1 cellular context compared by ENCODE assay signal in the genomic region with DNA sequence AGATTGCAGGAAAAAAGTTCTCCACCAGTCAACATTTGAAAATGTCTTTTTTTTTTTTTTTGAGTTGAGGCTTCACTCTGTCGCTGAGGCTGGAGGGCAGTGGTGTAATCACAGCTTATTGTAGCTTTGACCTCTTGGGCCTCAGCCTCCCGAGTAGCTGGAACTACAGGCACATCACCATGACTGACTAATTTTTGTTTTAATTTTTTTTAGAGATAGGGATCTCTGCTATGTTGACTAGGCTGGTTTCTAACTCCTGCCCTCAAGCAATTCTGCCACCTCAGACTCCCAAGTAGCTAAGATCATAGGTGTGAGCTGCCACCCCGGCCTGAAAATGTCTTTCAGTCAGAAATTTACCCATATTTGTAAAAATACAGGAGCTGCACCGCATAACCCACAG.
TF ChIP-seq lines count a peak whose summit lies in the region.

No MANE protein-coding gene starts in this region.

TF ChIP-seq in IMR-90, 13 proteins besides CTCF, POLR2A, EP300 and RAD21:
- TF ChIP-seq BHLHE40 (IDR thresholded peaks at IDR 0.05; ENCODE audit: low read depth, low read length) (no peak), RCOR1 (IDR thresholded peaks at IDR 0.05; ENCODE audit: insufficient replicate concordance, low read length) (no peak), NFE2L2 (IDR thresholded peaks at IDR 0.05; ENCODE audit: low read depth, low read length) (no peak), MXI1 (IDR thresholded peaks at IDR 0.05; ENCODE audit: borderline replicate concordance, low read depth, low read length) (no peak), MAZ (IDR thresholded peaks at IDR 0.05; ENCODE audit: borderline replicate concordance, low read depth, low read length) (no peak)
- TF ChIP-seq, protein P1, sequence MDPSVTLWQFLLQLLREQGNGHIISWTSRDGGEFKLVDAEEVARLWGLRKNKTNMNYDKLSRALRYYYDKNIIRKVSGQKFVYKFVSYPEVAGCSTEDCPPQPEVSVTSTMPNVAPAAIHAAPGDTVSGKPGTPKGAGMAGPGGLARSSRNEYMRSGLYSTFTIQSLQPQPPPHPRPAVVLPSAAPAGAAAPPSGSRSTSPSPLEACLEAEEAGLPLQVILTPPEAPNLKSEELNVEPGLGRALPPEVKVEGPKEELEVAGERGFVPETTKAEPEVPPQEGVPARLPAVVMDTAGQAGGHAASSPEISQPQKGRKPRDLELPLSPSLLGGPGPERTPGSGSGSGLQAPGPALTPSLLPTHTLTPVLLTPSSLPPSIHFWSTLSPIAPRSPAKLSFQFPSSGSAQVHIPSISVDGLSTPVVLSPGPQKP (IDR thresholded peaks at IDR 0.05; ENCODE audit: borderline replicate concordance, low read depth, low read length), result no peak
TF ChIP-seq in IMR-90: peak in this region for 0.
